11 cellular contexts compared by ENCODE assay signal in genomic region chr10:83990126-83990525, GRCh38.
A peak's percentile ranks its signal among the peaks of the same experiment; 100 is the strongest.
DNase-seq lines count a peak whose midpoint lies in the region; ATAC-seq and TF ChIP-seq lines count a peak whose summit lies in the region.
"Had no signal": no experiment of that assay in that cellular context is flagged by ENCODE, and none has a peak within 500 bp of the region (broad histone marks: within the 10 kb centered on the region; RNA-seq: fewer than 3 reads in every experiment).

No MANE protein-coding gene starts in this region.

- no peaks in the 10 kb centered on the region for H3K36me3 ChIP-seq in GM23338 (ENCODE audit: insufficient read depth)

- DNase-seq in head of caudate nucleus (peak in 23 of 42 donors; percentile 1 to 47 (median 19)), GM23338 (ENCODE audit: low spot score) (no peak), cerebellar cortex (ENCODE audit: low spot score) (no peak)
- no peak for DNase-seq in activated effector memory CD4-positive, alpha-beta T cell treated with anti-CD3 and anti-CD28 coated beads, Interleukin-2, amount 50 U/mL, for 16 hours
- DNase-seq in activated T-cell treated with anti-CD3 and anti-CD28 coated beads, Interleukin-2, amount 50 U/mL, for 1 hour, result no peak
- DNase-seq: activated effector memory CD4-positive, alpha-beta T cell treated with Interleukin-2 at 50 U/mL for 16 hours; NCI-H345 had no signal

- no peak overlapping the region for H3K4me2 ChIP-seq in GM23338

- no peaks in the 10 kb centered on the region for H3K4me1 ChIP-seq in GM23338 (ENCODE audit: insufficient read depth)
- H3K4me1 ChIP-seq: parathyroid adenoma had no signal

- H3K9me3 Mint-ChIP-seq in GM23338, result no peaks in the 10 kb centered on the region

- H3K27me3 ChIP-seq in GM23338 (ENCODE audit: insufficient read depth), result no peaks in the 10 kb centered on the region

- H3F3A ChIP-seq in GM23338 (replicated peaks; ENCODE audit: low read depth), result no peaks in the 10 kb centered on the region

- H3K79me2 ChIP-seq in GM23338 (replicated peaks; ENCODE audit: insufficient read depth), result no peaks in the 10 kb centered on the region
- H3K79me2 ChIP-seq: parathyroid adenoma had no signal

- H3K27ac Mint-ChIP-seq in GM23338, result no peak overlapping the region

- H3K4me3 Mint-ChIP-seq in GM23338, result no peak overlapping the region

- H4K20me1 ChIP-seq in GM23338 (replicated peaks; ENCODE audit: insufficient read depth), result no peaks in the 10 kb centered on the region

- H3K4me1 Mint-ChIP-seq in GM23338, result peaks cover 3% of the 10 kb centered on the region; the same call in 2 of the 3 replicates

- H3K36me3 Mint-ChIP-seq in GM23338 (ENCODE audit: low read depth), result no peaks in the 10 kb centered on the region

- no peak overlapping the region for H3K4me3 ChIP-seq in GM23338

- no peak overlapping the region for H3K27ac ChIP-seq in GM23338 (ENCODE audit: low read depth)
- H3K27ac ChIP-seq: parathyroid adenoma had no signal

- ATAC-seq in GM18520 (IDR thresholded peaks at IDR 0.05; ENCODE audit: unreplicated experiment) (peak; percentile 87), GM21717 (IDR thresholded peaks at IDR 0.05; ENCODE audit: unreplicated experiment) (peak; percentile 93), HG03354 (IDR thresholded peaks at IDR 0.05; ENCODE audit: poor library complexity, severe bottlenecking, unreplicated experiment) (peak; percentile 92), GM23338 (no peak)

- peaks cover 3% of the 10 kb centered on the region for H3K27me3 Mint-ChIP-seq in GM23338 (ENCODE audit: insufficient read depth, low read depth, poor library complexity)

- intact Hi-C loops in head of caudate nucleus (cut with DNase I), result no loop called here

- no peak overlapping the region for H2AFZ ChIP-seq in GM23338
- H2AFZ ChIP-seq: parathyroid adenoma had no signal

- H3K9me2 ChIP-seq in GM23338 (ENCODE audit: insufficient read depth), result peaks cover 5% of the 10 kb centered on the region; the same call in 1 of the 2 replicates

- no peak for TF ChIP-seq CTCF in GM23338 (conservative IDR thresholded peaks at IDR 0.05; ENCODE audit: low read depth in 2 of 2)

TF ChIP-seq in GM23338, 12 proteins besides CTCF, POLR2A, EP300 and RAD21:
- no peak for TF ChIP-seq REST (IDR thresholded peaks at IDR 0.05; ENCODE audit: unreplicated experiment)
- TF ChIP-seq ZNF331 (CRISPR knock-in tag; IDR thresholded peaks at IDR 0.05; ENCODE audit: low read depth), result no peak
- no peak for TF ChIP-seq JUNB (IDR thresholded peaks at IDR 0.05; ENCODE audit: unreplicated experiment)
- no peak for TF ChIP-seq ZNF114 (CRISPR knock-in tag; IDR thresholded peaks at IDR 0.05)
- TF ChIP-seq EZH2phosphoT487 (IDR thresholded peaks at IDR 0.05; ENCODE audit: unreplicated experiment), result no peak
- no peak for TF ChIP-seq NANOG (IDR thresholded peaks at IDR 0.05; ENCODE audit: borderline replicate concordance)

Comparison
In these comparisons a context has a peak if more than half of its experiments do, and no peak if none do; other contexts are left out.
1. DNase-seq: peak in head of caudate nucleus (23 of 42); none in GM23338 (single experiment), activated effector memory CD4-positive, alpha-beta T cell treated with anti-CD3 and anti-CD28 coated beads, Interleukin-2, amount 50 U/mL, for 16 hours (single experiment), cerebellar cortex (single experiment) and activated T-cell treated with anti-CD3 and anti-CD28 coated beads, Interleukin-2, amount 50 U/mL, for 1 hour (single experiment).